8 cellular contexts compared by ENCODE assay signal in the genomic region with DNA sequence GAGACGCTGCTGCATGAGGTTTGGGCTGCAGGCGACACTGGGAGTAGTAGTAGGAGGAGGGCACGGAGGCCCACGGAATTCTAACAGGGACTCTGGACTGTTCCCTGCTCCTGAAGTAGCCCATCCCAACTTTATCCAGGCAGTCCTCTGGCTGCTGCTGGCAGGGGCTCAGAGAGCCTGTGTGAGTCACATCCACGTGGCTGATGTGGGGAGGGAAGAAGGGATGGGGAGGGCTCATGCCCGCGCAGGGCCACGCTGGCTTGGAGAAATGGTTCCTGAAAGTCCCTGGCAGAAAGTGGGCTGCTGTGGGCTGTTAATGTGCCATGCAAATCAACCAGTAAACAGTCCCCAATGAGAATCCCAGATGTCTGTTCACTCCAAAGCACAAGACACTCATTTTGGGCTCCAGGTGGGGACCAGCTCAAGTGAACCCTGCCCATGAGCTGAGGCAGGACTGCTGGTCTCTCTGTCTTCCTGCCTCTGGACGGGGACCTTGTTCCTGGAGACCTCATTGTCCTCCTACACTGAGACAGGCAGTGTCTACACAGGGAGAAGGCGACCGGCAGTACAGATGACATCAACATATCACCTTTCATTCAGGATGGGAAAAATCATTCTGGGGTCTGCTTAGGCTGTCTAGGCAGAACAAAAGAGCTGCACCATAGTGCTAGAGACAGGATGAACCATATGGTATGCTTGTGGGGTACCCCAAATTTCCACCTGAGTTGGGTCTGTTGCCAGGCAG. TPM values are rescaled to one million over a fixed set of nuclear protein-coding genes. Genes with fewer than 3 reads are reported as not detected.
DNase-seq lines count a peak whose midpoint lies in the region; ATAC-seq and TF ChIP-seq lines count a peak whose summit lies in the region.

No MANE protein-coding gene starts in this region.

- peak overlapping the region in 5 of 8 donors; percentile 31 to 71 (median 61) for H3K4me3 Mint-ChIP-seq in naive B cell
- no peak overlapping the region for H3K4me3 Mint-ChIP-seq in CD4-positive, alpha-beta T cell

- peaks cover 5% of the 10 kb centered on the region for H3K27me3 ChIP-seq in CD4-positive, alpha-beta T cell (ENCODE audit: control insufficient read depth, insufficient read depth, low read length)

- no peak for ATAC-seq in naive B cell (ENCODE audit: low read depth in 2 of 2)
- no peak for ATAC-seq in CD4-positive, alpha-beta T cell (ENCODE audit: poor library complexity)
- no peak for ATAC-seq in GM18867 (IDR thresholded peaks at IDR 0.05; ENCODE audit: unreplicated experiment)
- ATAC-seq in GM21360 (IDR thresholded peaks at IDR 0.05; ENCODE audit: unreplicated experiment) = no peak
- ATAC-seq in HG03108 (IDR thresholded peaks at IDR 0.05; ENCODE audit: unreplicated experiment) = no peak

- in situ Hi-C loops in ACHN (cut with HindIII; ENCODE audit: low pct_ligation_motif_present, low pct_unique_long_range_greater_than_20kb, low sequenced_read_pairs) = no loop called here

- intact Hi-C loops in CD4-positive, alpha-beta T cell (cut with DNase I, micrococcal nuclease) = no loop called here

- no peak overlapping the region for H3K4me3 ChIP-seq in fibroblast of the aortic adventitia (ENCODE audit: low read depth, low read length)

- H3K27ac ChIP-seq in CD4-positive, alpha-beta T cell (ENCODE audit: low read depth, low read length) = no peak overlapping the region

- POLR2A ChIA-PET in CD4-positive, alpha-beta T cell (lab: Charles Lee) = no interaction called here

- TF ChIP-seq CTCF in fibroblast of the aortic adventitia (IDR thresholded peaks at IDR 0.05; ENCODE audit: insufficient read depth, low read length) = no peak
- no peak for TF ChIP-seq CTCF in CD4-positive, alpha-beta T cell (IDR thresholded peaks at IDR 0.05)

- H3K9me3 ChIP-seq in CD4-positive, alpha-beta T cell (ENCODE audit: control insufficient read depth, low read length) = no peaks in the 10 kb centered on the region

- peak; percentile 35 for DNase-seq in ACHN
- peak; percentile 71 for DNase-seq in RPMI7951 (ENCODE audit: low read depth)
- peak; percentile 88 for DNase-seq in fibroblast of the aortic adventitia (ENCODE audit: low read depth)
- no peak for DNase-seq in naive B cell
- no peak for DNase-seq in CD4-positive, alpha-beta T cell

- H3K27ac Mint-ChIP-seq in naive B cell = peak overlapping the region in 1 of 6 donors; percentile 60
- H3K27ac Mint-ChIP-seq in CD4-positive, alpha-beta T cell = no peak overlapping the region

- peaks cover 21 to 31% (median 25%) of the 10 kb centered on the region in 3 donors for H3K4me1 Mint-ChIP-seq in naive B cell
- no peaks in the 10 kb centered on the region for H3K4me1 Mint-ChIP-seq in CD4-positive, alpha-beta T cell (ENCODE audit: low read depth)

- CTCF ChIA-PET in CD4-positive, alpha-beta T cell (lab: Charles Lee) = no interaction called here

- H3K27me3 Mint-ChIP-seq in naive B cell = peaks cover 6 to 9% (median 8%) of the 10 kb centered on the region in 3 donors
- peaks cover 52% of the 10 kb centered on the region for H3K27me3 Mint-ChIP-seq in CD4-positive, alpha-beta T cell

- peaks cover 4 to 30% (median 21%) of the 10 kb centered on the region in 7 donors for H3K9me3 Mint-ChIP-seq in naive B cell
- peaks cover 3% of the 10 kb centered on the region for H3K9me3 Mint-ChIP-seq in CD4-positive, alpha-beta T cell

- no peaks in the 10 kb centered on the region for H3K36me3 Mint-ChIP-seq in naive B cell
- no peaks in the 10 kb centered on the region for H3K36me3 Mint-ChIP-seq in CD4-positive, alpha-beta T cell (ENCODE audit: low read depth)

RNA-seq across cellular contexts. Expression of a gene that starts 57.7 kb away (rescaled TPM):
- not detected in 2 replicates for total RNA-seq in RPMI7951 (2014; rRNA removed; shearing (Covaris generic))
- total RNA-seq in fibroblast of the aortic adventitia (ENCODE audit: low replicate concordance) = 6.6 and 9.1 TPM in 2 replicates
- polyA plus RNA-seq in naive B cell (ENCODE audit: low read depth in 6 of 6) = not detected
- not detected for total RNA-seq in CD4-positive, alpha-beta T cell

Comparison
In these comparisons a context has a peak if more than half of its experiments do, and no peak if none do; other contexts are left out.
1. DNase-seq: peak in ACHN (single experiment), RPMI7951 (single experiment) and fibroblast of the aortic adventitia (single experiment); none in naive B cell (single experiment) and CD4-positive, alpha-beta T cell (0 of 10).